Comparison of ENCODE assay signal across 11 cellular contexts in the genomic region with DNA sequence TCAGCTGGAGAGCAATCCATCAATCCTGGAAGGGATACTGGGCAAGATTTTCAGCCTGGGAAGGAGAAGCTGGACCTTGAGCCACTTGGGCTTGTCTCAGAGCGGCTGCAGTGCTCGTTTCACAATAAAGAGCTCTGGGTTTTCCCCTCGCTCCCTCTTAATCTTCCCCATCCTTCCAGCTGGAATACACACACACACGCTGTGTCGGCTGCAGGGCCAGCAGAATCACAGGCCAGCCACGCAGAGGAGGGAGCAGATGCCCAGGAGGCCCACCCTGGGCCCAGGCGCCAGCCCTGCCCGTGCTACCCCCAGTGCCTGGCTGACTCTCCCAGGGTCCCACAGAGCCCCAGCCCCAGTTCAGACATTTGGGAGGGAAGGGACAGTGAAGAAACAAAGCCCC.
DNase-seq lines count a peak whose midpoint lies in the region; ATAC-seq and TF ChIP-seq lines count a peak whose summit lies in the region.
"Had no signal": no experiment of that assay in that cellular context is flagged by ENCODE, and none has a peak within 500 bp of the region (broad histone marks: within the 10 kb centered on the region; RNA-seq: fewer than 3 reads in every experiment).

No MANE protein-coding gene starts in this region.

- H3K9me3 ChIP-seq in thyroid gland: no peaks in the 10 kb centered on the region

- CTCF ChIA-PET in RWPE1 (lab: Yijun Ruan, JAX): interaction anchor here (0.6 to 1.4 kb wide), 4 partner anchors 17 to 493 kb away, joined by 3 to 10 read pairs (median 4); no protein-coding TSS in a partner anchor

- H3K27me3 Mint-ChIP-seq in mesothelial cell of epicardium (ENCODE audit: low read depth): no peaks in the 10 kb centered on the region
- peaks cover 0 to 10% (median 4%) of the 10 kb centered on the region in 5 donors for H3K27me3 Mint-ChIP-seq in naive thymus-derived CD8-positive, alpha-beta T cell

- no peak for ATAC-seq in activated CD4-positive, CD25-positive, alpha-beta regulatory T cell treated with anti-CD3 and anti-CD28 coated beads, Interleukin-2, amount 50 U/mL, for 24 hours
- no peak for ATAC-seq in naive thymus-derived CD8-positive, alpha-beta T cell

- H3K27me3 ChIP-seq in thyroid gland: no peaks in the 10 kb centered on the region

- H3K4me3 Mint-ChIP-seq in mesothelial cell of epicardium: peak overlapping the region; percentile 60
- H3K4me3 Mint-ChIP-seq in naive thymus-derived CD8-positive, alpha-beta T cell: no peak overlapping the region

- WGBS in thyroid gland, 2 donors: 40 to 42% methylated on average over 8 of the region's 8 CpGs

- intact Hi-C loops in thyroid gland (cut with DNase I): no loop called here

- H3K27ac Mint-ChIP-seq in mesothelial cell of epicardium: peak overlapping the region; percentile 98
- no peak overlapping the region for H3K27ac Mint-ChIP-seq in naive thymus-derived CD8-positive, alpha-beta T cell

- H3K36me3 ChIP-seq in thyroid gland: no peaks in the 10 kb centered on the region

- POLR2A ChIA-PET in RWPE1 (lab: Yijun Ruan, JAX; ENCODE audit: low non-redundant PET): no interaction called here
- POLR2A ChIA-PET in naive thymus-derived CD8-positive, alpha-beta T cell (lab: Charles Lee): no interaction called here

- H3K4me1 Mint-ChIP-seq in mesothelial cell of epicardium: peaks cover 37% of the 10 kb centered on the region
- no peaks in the 10 kb centered on the region for H3K4me1 Mint-ChIP-seq in naive thymus-derived CD8-positive, alpha-beta T cell

- no peaks in the 10 kb centered on the region for H3K9me3 Mint-ChIP-seq in mesothelial cell of epicardium
- no peaks in the 10 kb centered on the region for H3K9me3 Mint-ChIP-seq in naive thymus-derived CD8-positive, alpha-beta T cell

- no peak for TF ChIP-seq POLR2A in thyroid gland (IDR thresholded peaks at IDR 0.05)

- peaks cover 53 to 74% of the 10 kb centered on the region in 2 donors for H3K4me1 ChIP-seq in thyroid gland

- H3K36me3 Mint-ChIP-seq in mesothelial cell of epicardium: peaks cover 23% of the 10 kb centered on the region
- H3K36me3 Mint-ChIP-seq in naive thymus-derived CD8-positive, alpha-beta T cell: no peaks in the 10 kb centered on the region

- TF ChIP-seq CTCF in RWPE1 (conservative IDR thresholded peaks at IDR 0.05; ENCODE audit: low read depth): no peak
- no peak for TF ChIP-seq CTCF in fibroblast of mammary gland (conservative IDR thresholded peaks at IDR 0.05; ENCODE audit: control insufficient read depth, insufficient read depth, low read depth, low read length)
- TF ChIP-seq CTCF in mesothelial cell of epicardium (IDR thresholded peaks at IDR 0.05; ENCODE audit: unreplicated experiment): no peak
- no peak for TF ChIP-seq CTCF in thyroid gland (IDR thresholded peaks at IDR 0.05)

- H3K27ac ChIP-seq in RWPE1 (peak overlapping the region; percentile 95), thyroid gland (peak overlapping the region; percentile 93 to 95 (median 94))
- H3K27ac ChIP-seq: VCaP had no signal

- H3K4me3 ChIP-seq in fibroblast of mammary gland (ENCODE audit: control insufficient read depth, low read depth, low read length): no peak overlapping the region
- H3K4me3 ChIP-seq in thyroid gland (replicated peaks in 1 of 3): no peak overlapping the region
- H3K4me3 ChIP-seq: K562 had no signal

- no peak for DNase-seq in RWPE1 (ENCODE audit: low spot score)
- peak; percentile 71 for DNase-seq in fibroblast of mammary gland (ENCODE audit: low read depth)
- DNase-seq in mesothelial cell of epicardium (ENCODE audit: low spot score in 2 of 2, unreplicated experiment in 2 of 2): no peak
- DNase-seq in thyroid gland: peak; percentile 18 to 30
- no peak for DNase-seq in central memory CD4-positive, alpha-beta T cell
- no peak for DNase-seq in NCI-H2171 treated with DMSO at 0.1 percent for 48 hours (lab: John Stamatoyannopoulos, UW)
- no peak for DNase-seq in naive thymus-derived CD8-positive, alpha-beta T cell
- DNase-seq: NK-92 treated with Interleukin-12 subunit alpha and Interleukin-12 subunit beta, amount 100 ng/mL, for 24 hours had no signal

Comparison
In these comparisons a context has a peak if more than half of its experiments do, and no peak if none do; other contexts are left out.
1. DNase-seq: peak in fibroblast of mammary gland (single experiment) and thyroid gland (2 of 2); none in RWPE1 (single experiment), mesothelial cell of epicardium (0 of 2), central memory CD4-positive, alpha-beta T cell (single experiment), NCI-H2171 treated with DMSO at 0.1 percent for 48 hours (single experiment) and naive thymus-derived CD8-positive, alpha-beta T cell (0 of 10).